In genomic region chr15:58555168-58556027, GRCh38 we compare ENCODE assay signal across 19 cellular contexts.
A peak's percentile ranks its signal among the peaks of the same experiment; 100 is the strongest.
DNase-seq lines count a peak whose midpoint lies in the region; ATAC-seq and TF ChIP-seq lines count a peak whose summit lies in the region.
"Had no signal": no experiment of that assay in that cellular context is flagged by ENCODE, and none has a peak within 500 bp of the region (broad histone marks: within the 10 kb centered on the region; RNA-seq: fewer than 3 reads in every experiment).

No MANE protein-coding gene starts in this region.

- H3K9me3 ChIP-seq in heart right ventricle (no peaks in the 10 kb centered on the region), WERI-Rb-1 (ENCODE audit: severe bottlenecking) (peaks cover 8% of the 10 kb centered on the region), GM23248 (ENCODE audit: low read depth) (no peaks in the 10 kb centered on the region)
- H3K9me3 ChIP-seq: colonic mucosa, esophagus muscularis mucosa, lower lobe of right lung, sigmoid colon, vagina had no signal

- H3K9ac ChIP-seq in GM23248 = no peak overlapping the region

- H3K9me2 ChIP-seq in GM23248 (ENCODE audit: insufficient read depth) = no peaks in the 10 kb centered on the region

- H3K36me3 ChIP-seq in heart right ventricle (no peaks in the 10 kb centered on the region), WERI-Rb-1 (no peaks in the 10 kb centered on the region), GM23248 (ENCODE audit: low read depth) (no peaks in the 10 kb centered on the region)
- H3K36me3 ChIP-seq: colonic mucosa, esophagus muscularis mucosa, lower lobe of right lung, sigmoid colon, vagina had no signal

- H3K27me3 ChIP-seq in heart right ventricle (no peaks in the 10 kb centered on the region), WERI-Rb-1 (ENCODE audit: insufficient read depth, low read depth, severe bottlenecking) (no peaks in the 10 kb centered on the region), GM23248 (replicated peaks; ENCODE audit: insufficient read depth) (no peaks in the 10 kb centered on the region)
- H3K27me3 ChIP-seq: colonic mucosa, esophagus muscularis mucosa, sigmoid colon, vagina had no signal

- H3K79me2 ChIP-seq in GM23248 (ENCODE audit: insufficient read depth) = no peaks in the 10 kb centered on the region

- in situ Hi-C loops in GM23248 (cut with MboI) = no loop called here

- H3K4me1 ChIP-seq in heart right ventricle (peaks cover 0 to 25% (median 0%) of the 10 kb centered on the region in 9 donors), GM23248 (ENCODE audit: insufficient read depth) (peaks cover 17% of the 10 kb centered on the region)
- H3K4me1 ChIP-seq: colonic mucosa had no signal

- intact Hi-C loops in cardiac septum (cut with DNase I) = no loop called here
- intact Hi-C loops in heart right ventricle (cut with DNase I) = loop anchor here in 1 of 10 donors (10.0 kb wide), 1 partner anchor 181 kb away; no protein-coding TSS in a partner anchor

- TF ChIP-seq CTCF in heart right ventricle (IDR thresholded peaks at IDR 0.05) = no peak
- TF ChIP-seq CTCF in WERI-Rb-1 (IDR thresholded peaks at IDR 0.05; ENCODE audit: low read depth, low read length) = peak; percentile 55; the same call in 1 of the 2 replicates

- H4K20me1 ChIP-seq in GM23248 (ENCODE audit: insufficient read depth) = no peaks in the 10 kb centered on the region

- no peak for ATAC-seq in heart right ventricle
- ATAC-seq: activated T-helper 17 cell treated with anti-CD3 and anti-CD28 coated beads, Interleukin-2, amount 50 U/mL, for 72 hours; lower lobe of right lung had no signal

- 75% methylated on average over 14 of the region's 14 CpGs for WGBS in heart right ventricle, 2 donors
- 77 to 86% methylated on average over 14 of the region's 14 CpGs for WGBS in GM23248 (ENCODE audit: low coverage in 1 of 2, low lambda C conversion rate in 2 of 2, missing lambda C conversion rate in 2 of 2), 2 experiments

- peak; percentile 65 for DNase-seq in cardiac septum (ENCODE audit: low spot score)
- DNase-seq in heart right ventricle = no peak
- peak; percentile 90 for DNase-seq in WERI-Rb-1
- DNase-seq in left kidney (ENCODE audit: low read depth, low spot score) = peak; percentile 62
- peak; percentile 29 for DNase-seq in ureter (ENCODE audit: low spot score)
- no peak for DNase-seq in activated CD4-positive, alpha-beta T cell treated with anti-CD3 and anti-CD28 coated beads, Interleukin-2, amount 50 U/mL, for 1 hour
- DNase-seq in GOT3 (lab: John Stamatoyannopoulos, UW) = no peak
- no peak for DNase-seq in GM23248
- DNase-seq: activated CD4-positive, alpha-beta memory T cell treated with anti-CD3 and anti-CD28 coated beads for 36 hours; amniotic stem cell; colonic mucosa; hypothalamus; lower lobe of right lung; NCI-H1105 treated with DMSO at 0.1 percent for 48 hours; sigmoid colon; stimulated activated CD4-positive, alpha-beta T cell treated with anti-CD3 and anti-CD28 coated beads, Interleukin-4, amount 100 ng/mL, for 4 hours had no signal

- H3F3A ChIP-seq in GM23248 (ENCODE audit: insufficient read depth) = peaks cover 7% of the 10 kb centered on the region

- no peak overlapping the region for H3K4me2 ChIP-seq in GM23248 (ENCODE audit: unreplicated experiment)

- H3K27ac ChIP-seq in heart right ventricle = no peak overlapping the region
- H3K27ac ChIP-seq in WERI-Rb-1 = peak overlapping the region; percentile 80
- H3K27ac ChIP-seq in GM23248 = no peak overlapping the region
- H3K27ac ChIP-seq: colonic mucosa, esophagus muscularis mucosa, lower lobe of right lung, sigmoid colon, vagina had no signal

- no peak overlapping the region for H2AFZ ChIP-seq in GM23248

- H3K4me3 ChIP-seq in heart right ventricle = no peak overlapping the region
- no peak overlapping the region for H3K4me3 ChIP-seq in WERI-Rb-1 (ENCODE audit: low read depth, low read length)
- no peak overlapping the region for H3K4me3 ChIP-seq in GM23248
- H3K4me3 ChIP-seq: colonic mucosa, esophagus muscularis mucosa, lower lobe of right lung, sigmoid colon, vagina had no signal

Comparison
In these comparisons a context has a peak if more than half of its experiments do, and no peak if none do; other contexts are left out.
1. DNase-seq: peak in cardiac septum (single experiment), WERI-Rb-1 (single experiment), left kidney (single experiment) and ureter (single experiment); none in heart right ventricle (0 of 2), activated CD4-positive, alpha-beta T cell treated with anti-CD3 and anti-CD28 coated beads, Interleukin-2, amount 50 U/mL, for 1 hour (single experiment), GOT3 (single experiment) and GM23248 (single experiment).